Comparison of ENCODE assay signal across 19 cellular contexts in the genomic region with DNA sequence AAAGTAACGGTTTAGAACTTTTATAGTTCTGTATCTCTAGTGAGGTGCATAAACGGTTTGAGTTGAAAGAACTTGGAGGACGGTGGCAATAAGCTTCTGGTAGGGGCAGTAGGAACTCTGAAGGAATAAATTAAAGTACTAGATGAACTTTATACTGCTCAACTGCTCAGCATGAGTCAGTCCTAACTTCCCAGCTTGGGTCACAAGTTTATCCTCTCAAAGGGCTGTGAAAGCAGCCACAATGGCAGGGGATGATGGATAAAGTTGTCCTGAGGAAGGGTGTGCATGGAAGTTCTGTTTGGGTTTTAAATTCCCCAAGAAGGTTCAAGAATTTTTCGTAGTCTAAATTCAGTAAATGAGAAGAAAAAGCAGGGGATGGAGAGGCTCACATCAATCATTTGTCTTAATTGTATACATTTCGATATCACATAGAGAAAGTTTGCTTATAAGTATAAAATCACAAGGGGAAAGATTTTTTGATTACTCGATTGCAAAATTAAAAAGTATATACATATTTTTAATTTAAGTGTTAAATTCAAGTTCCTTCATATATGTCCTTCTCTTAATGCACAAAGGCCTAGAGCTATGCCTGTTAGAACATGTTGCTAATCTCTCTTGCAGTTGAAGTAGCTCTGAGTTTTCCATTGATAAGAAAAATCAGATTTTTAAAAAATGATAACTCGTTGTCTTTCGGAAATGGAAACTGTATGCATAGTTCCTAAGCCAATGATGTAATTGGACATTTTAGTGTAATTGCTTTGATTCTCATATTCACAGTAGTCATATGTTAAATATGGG.
"Had no signal": no experiment of that assay in that cellular context is flagged by ENCODE, and none has a peak within 500 bp of the region (broad histone marks: within the 10 kb centered on the region; RNA-seq: fewer than 3 reads in every experiment).

No MANE protein-coding gene starts in this region.

- H3K36me3 ChIP-seq: colonic mucosa, left ventricle myocardium inferior, right lobe of liver, spleen, stomach, thoracic aorta had no signal

- FAIRE-seq: kidney had no signal

- H3K9me3 ChIP-seq: colonic mucosa, psoas muscle, right lobe of liver, stomach, thoracic aorta had no signal

- H3K4me3 ChIP-seq: colonic mucosa, left ventricle myocardium inferior, psoas muscle, right lobe of liver, SK-N-MC, spleen, stomach, thoracic aorta had no signal

- ATAC-seq: activated T-helper 17 cell treated with anti-CD3 and anti-CD28 coated beads, Interleukin-2, amount 50 U/mL, for 72 hours; natural killer cell; psoas muscle; right lobe of liver had no signal

- DNase-seq: activated CD4-positive, alpha-beta T cell treated with anti-CD3 and anti-CD28 coated beads for 1 hour; activated CD4-positive, alpha-beta T cell treated with anti-CD3 and anti-CD28 coated beads, Interleukin-2, amount 50 U/mL, for 4 hours; activated naive CD4-positive, alpha-beta T cell treated with anti-CD3 and anti-CD28 coated beads for 36 hours; activated T-cell treated with anti-CD3 and anti-CD28 coated beads for 4 hours; caudate nucleus; colonic mucosa; kidney; left ventricle myocardium inferior; natural killer cell; occipital lobe; psoas muscle; right lobe of liver; spleen; stomach; T-helper 1 cell; T1000 had no signal

- H3K4me1 ChIP-seq: colonic mucosa, psoas muscle, right lobe of liver, spleen had no signal

- H3K27me3 ChIP-seq: colonic mucosa, right lobe of liver, spleen, stomach had no signal

- H3K27ac ChIP-seq: colonic mucosa, left ventricle myocardium inferior, psoas muscle, right lobe of liver, SK-N-MC, spleen, stomach, thoracic aorta had no signal
